21 cellular contexts compared by ENCODE assay signal in genomic region chr1:178639326-178639725, GRCh38.
"Had no signal": no experiment of that assay in that cellular context is flagged by ENCODE, and none has a peak within 500 bp of the region (broad histone marks: within the 10 kb centered on the region; RNA-seq: fewer than 3 reads in every experiment).

No MANE protein-coding gene starts in this region.

- H3K36me3 Mint-ChIP-seq: activated naive CD8-positive, alpha-beta T cell; stimulated activated naive B cell treated with anti-CD40 and anti-IgM and Interleukin-4, amounts not matched to agents 10 μg/mL and 1 μg/mL and 100 μg/mL, for 72 hours had no signal

- DNase-seq: activated B cell treated with CpG ODN at 0.5 μM for 24 hours; activated CD4-positive, alpha-beta T cell treated with anti-CD3 and anti-CD28 coated beads for 36 hours; activated CD4-positive, alpha-beta T cell treated with anti-CD3 and anti-CD28 coated beads, Interleukin-2, amount 50 U/mL, for 4 hours; activated CD8-positive, alpha-beta memory T cell treated with anti-CD3 and anti-CD28 coated beads, Interleukin-2, amount 50 U/mL, for 48 hours; activated naive CD4-positive, alpha-beta T cell; activated T-cell treated with anti-CD3 and anti-CD28 coated beads, Interleukin-2, amount 50 U/mL, for 4 hours; central memory CD4-positive, alpha-beta T cell; endodermal cell; esophagus squamous epithelium; foreskin melanocyte; hippocampal formation; left ventricle myocardium superior; mammary epithelial cell; nephron progenitor cell; right lobe of liver; stimulated activated CD4-positive, alpha-beta T cell treated with anti-CD3 and anti-CD28 coated beads, Interleukin-15, amount 100 ng/mL, for 24 hours; stimulated activated naive B cell treated with anti-CD40 and anti-IgM and Interleukin-4, amounts not matched to agents 10 μg/mL and 1 μg/mL and 100 μg/mL, for 72 hours; T-helper 9 cell; testis had no signal

- H3K27me3 Mint-ChIP-seq: activated B cell treated with CpG ODN at 0.5 μM for 24 hours; stimulated activated naive B cell treated with anti-CD40 and anti-IgM and Interleukin-4, amounts not matched to agents 10 μg/mL and 1 μg/mL and 100 μg/mL, for 72 hours had no signal

- ATAC-seq: activated CD4-positive, alpha-beta T cell treated with anti-CD3 and anti-CD28 coated beads for 36 hours; activated T-cell treated with anti-CD3 and anti-CD28 coated beads, Interleukin-2, amount 50 U/mL, for 4 hours; left ventricle myocardium superior; right lobe of liver; stimulated activated naive B cell treated with anti-CD40 and anti-IgM and Interleukin-4, amounts not matched to agents 10 μg/mL and 1 μg/mL and 100 μg/mL, for 72 hours had no signal

- H3K9me3 Mint-ChIP-seq: activated T-cell treated with anti-CD3 and anti-CD28 coated beads, Interleukin-2, amount 50 U/mL, for 4 hours; activated T-helper 2 cell treated with anti-CD3 and anti-CD28 coated beads, Interferon-gamma antibody, Interleukin-2, Interleukin-4, amounts not matched to agents 10 μg/mL and 5 μg/mL and 100 μg/mL, durations not matched to agents 14 hours and 24 hours and 36 hours; endodermal cell; nephron progenitor cell; stimulated activated naive B cell treated with anti-CD40 and anti-IgM and Interleukin-4, amounts not matched to agents 10 μg/mL and 1 μg/mL and 100 μg/mL, for 72 hours had no signal

- H3K4me1 Mint-ChIP-seq: activated CD4-positive, alpha-beta T cell treated with anti-CD3 and anti-CD28 coated beads for 36 hours; endodermal cell had no signal

- H3K27ac Mint-ChIP-seq: activated CD4-positive, alpha-beta T cell treated with anti-CD3 and anti-CD28 coated beads for 36 hours; activated naive CD8-positive, alpha-beta T cell; activated T-helper 2 cell treated with anti-CD3 and anti-CD28 coated beads, Interferon-gamma antibody, Interleukin-2, Interleukin-4, amounts not matched to agents 10 μg/mL and 5 μg/mL and 100 μg/mL, durations not matched to agents 14 hours and 24 hours and 36 hours; endodermal cell; nephron progenitor cell had no signal

- H3K4me3 Mint-ChIP-seq: activated B cell treated with CpG ODN at 0.5 μM for 24 hours; activated CD4-positive, alpha-beta T cell treated with anti-CD3 and anti-CD28 coated beads for 36 hours; activated naive CD8-positive, alpha-beta T cell; activated T-cell treated with anti-CD3 and anti-CD28 coated beads, Interleukin-2, amount 50 U/mL, for 4 hours; endodermal cell; nephron progenitor cell; stimulated activated naive B cell treated with anti-CD40 and anti-IgM and Interleukin-4, amounts not matched to agents 10 μg/mL and 1 μg/mL and 100 μg/mL, for 72 hours had no signal
